Comparison of ENCODE assay signal across 8 cellular contexts in genomic region chr9:32384364-32385134, GRCh38. TPM values are rescaled to one million over a fixed set of nuclear protein-coding genes. Genes with fewer than 3 reads are reported as not detected.
DNase-seq lines count a peak whose midpoint lies in the region; ATAC-seq and TF ChIP-seq lines count a peak whose summit lies in the region.

Gene ACO1, plus strand, starts transcription at chr9:32384643. Its CDS starts 20,864 bp downstream, at chr9:32405507.

- intact Hi-C loops in heart left ventricle (cut with DNase I) (loop anchor here in 8 of 10 donors (1.0 to 10.0 kb wide), 13 partner anchors 32 to 588 kb away; partner anchors contain the start of genes RIGI (in 4 of the 8), NDUFB6 (in 2 of the 8), SMIM27 (in 1 of the 8) and TOPORS (in 1 of the 8)), posterior vena cava (cut with DNase I) (loop anchor here in 1 of 2 donors (5.0 kb wide), 1 partner anchor 583 kb away; no protein-coding TSS in a partner anchor)

- peak within 1 kb of the TSS; percentile 83 for H3K27ac Mint-ChIP-seq in type B pancreatic cell

- peaks cover 42% of the 10 kb centered on the region for H3K27me3 Mint-ChIP-seq in type B pancreatic cell

- H3K4me3 Mint-ChIP-seq in type B pancreatic cell, result peak within 1 kb of the TSS; percentile 93

- no peaks in the 10 kb centered on the region for H3K9me3 Mint-ChIP-seq in type B pancreatic cell

- no peaks in the 10 kb centered on the region for H3K36me3 Mint-ChIP-seq in type B pancreatic cell

- no peaks in the 10 kb centered on the region for H3K27me3 ChIP-seq in heart left ventricle

- no peaks in the 10 kb centered on the region for H3K9me3 ChIP-seq in heart left ventricle

- DNase-seq in GM12865 (ENCODE audit: low read depth) (peak; percentile 84), NAMALWA (ENCODE audit: low spot score) (peak; percentile 89), T follicular helper cell (ENCODE audit: low read depth) (peak; percentile 83), heart left ventricle (peak; percentile 92 to 95 (median 94)), posterior vena cava (ENCODE audit: low spot score) (peak; percentile 96), type B pancreatic cell (ENCODE audit: extremely low spot score, unreplicated experiment) (peak; percentile 90)

- WGBS in adipose tissue, 3 donors, result 0% methylated on average over 55 to 71 of the region's 71 CpGs
- WGBS in heart left ventricle, 4 donors, result 0 to 2% (median 1%) methylated on average over 13 to 71 of the region's 71 CpGs

- ATAC-seq in HG02571 (IDR thresholded peaks at IDR 0.05; ENCODE audit: unreplicated experiment) (peak; percentile 96), heart left ventricle (peak; percentile 92 to 99 (median 98))

- TF ChIP-seq CTCF in GM12865 (IDR thresholded peaks at IDR 0.05; ENCODE audit: insufficient read depth, low read depth, low read length, missing control alignments), result no peak
- peak in 4 of 12 donors; percentile 19 to 35 (median 32) for TF ChIP-seq CTCF in heart left ventricle (IDR thresholded peaks at IDR 0.05)
- TF ChIP-seq CTCF in type B pancreatic cell (conservative IDR thresholded peaks at IDR 0.05), result no peak

- peaks cover 3% of the 10 kb centered on the region for H3K4me1 Mint-ChIP-seq in type B pancreatic cell (ENCODE audit: unreplicated experiment)

- H3K4me1 ChIP-seq in heart left ventricle, result peaks cover 0 to 37% (median 19%) of the 10 kb centered on the region in 12 donors

- H3K27ac ChIP-seq in adipose tissue (ENCODE audit: low read depth, low read length) (no peak within 1 kb of the TSS), heart left ventricle (peak within 1 kb of the TSS; percentile 52 to 93 (median 82))

- H3K36me3 ChIP-seq in heart left ventricle, result peaks cover 0 to 5% (median 0%) of the 10 kb centered on the region in 9 donors

- peak; percentile 15 to 84 for TF ChIP-seq POLR2A in heart left ventricle (IDR thresholded peaks at IDR 0.05)

- H3K4me3 ChIP-seq in GM12865 (ENCODE audit: low read depth, low read length), result peak within 1 kb of the TSS; percentile 69
- peak within 1 kb of the TSS; percentile 67 to 91 (median 83) for H3K4me3 ChIP-seq in heart left ventricle

RNA-seq across cellular contexts. Expression of gene ACO1, which starts in this region (rescaled TPM):
- polyA plus RNA-seq in adipose tissue, result 100 to 1,000 TPM in 1 of 3 donors, 10 to 100 TPM in 2; 30.1 to 155 (median 33.4) TPM
- total RNA-seq in heart left ventricle, result 10 to 100 TPM; 44.5 to 68.3 (median 63.3) TPM
- 10 to 100 TPM; 17.6 to 36.3 TPM for polyA plus RNA-seq in heart left ventricle
- total RNA-seq in posterior vena cava, result 10 to 100 TPM; 32.7 to 35.7 TPM
- total RNA-seq in type B pancreatic cell (ENCODE audit: low replicate concordance), result 31.6 and 32.5 TPM in 2 replicates
